17 cellular contexts compared by ENCODE assay signal in the genomic region with DNA sequence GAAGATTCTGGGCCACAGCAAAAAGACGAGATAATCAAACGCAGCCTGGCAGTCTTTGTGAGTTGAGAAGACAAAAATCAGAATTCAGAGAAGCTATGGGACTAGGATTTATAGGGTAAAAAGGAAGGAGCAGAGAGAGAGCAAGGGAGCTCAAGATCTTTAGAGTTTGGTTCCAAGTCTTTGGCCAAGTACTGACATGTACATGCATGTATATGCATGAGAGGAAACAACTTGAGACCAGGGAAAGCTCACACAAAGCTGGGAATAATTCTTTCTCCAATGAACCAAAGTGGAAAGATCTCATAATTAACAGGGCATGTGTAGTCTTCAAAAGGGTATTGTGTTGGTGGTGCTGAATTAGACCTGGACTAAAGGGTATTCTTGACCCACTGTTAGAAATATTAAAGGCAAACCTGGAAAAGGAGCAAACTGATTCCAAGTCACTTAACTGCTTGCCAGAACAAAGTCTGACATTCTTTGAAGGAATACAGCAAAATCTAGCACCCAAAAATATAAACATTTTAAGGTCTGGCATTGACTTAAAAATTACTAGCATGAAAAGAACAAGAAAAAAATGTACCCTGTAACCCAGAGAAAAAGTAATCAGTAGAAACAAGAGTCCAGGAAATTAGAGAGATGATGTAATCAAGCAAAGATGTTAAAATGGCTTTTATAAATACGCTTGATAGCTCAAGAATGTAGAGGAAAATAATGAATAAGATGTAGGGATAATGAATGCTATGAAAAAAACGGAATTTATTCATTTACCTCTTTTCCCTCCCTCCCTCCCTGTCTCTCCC.
A peak's percentile ranks its signal among the peaks of the same experiment; 100 is the strongest.
DNase-seq lines count a peak whose midpoint lies in the region; ATAC-seq, FAIRE-seq and TF ChIP-seq lines count a peak whose summit lies in the region.
"Had no signal": no experiment of that assay in that cellular context is flagged by ENCODE, and none has a peak within 500 bp of the region (broad histone marks: within the 10 kb centered on the region; RNA-seq: fewer than 3 reads in every experiment).

No MANE protein-coding gene starts in this region.

- FAIRE-seq in pancreas (lab: Jason Lieb, UNC): no peak
- FAIRE-seq: TTC549 had no signal

- no peaks in the 10 kb centered on the region for H3K36me3 ChIP-seq in right atrium auricular region
- no peaks in the 10 kb centered on the region for H3K36me3 ChIP-seq in pancreas
- H3K36me3 ChIP-seq: upper lobe of right lung had no signal

- no peak for TF ChIP-seq CTCF in right atrium auricular region (IDR thresholded peaks at IDR 0.05)
- no peak for TF ChIP-seq CTCF in cardiac fibroblast (IDR thresholded peaks at IDR 0.05; ENCODE audit: low read depth, low read length)
- no peak for TF ChIP-seq CTCF in pancreas (IDR thresholded peaks at IDR 0.05)

- 89 to 96% methylated on average over 4 of the region's 4 CpGs for WGBS in pancreas, 2 donors

- no peaks in the 10 kb centered on the region for H3K27me3 ChIP-seq in right atrium auricular region
- no peaks in the 10 kb centered on the region for H3K27me3 ChIP-seq in pancreas
- H3K27me3 ChIP-seq: upper lobe of right lung had no signal

- H3K4me3 ChIP-seq in right atrium auricular region (no peak overlapping the region), cardiac fibroblast (replicated peaks in 1 of 2; ENCODE audit: low read depth in 2 of 2, low read length in 2 of 2) (no peak overlapping the region), pancreas (no peak overlapping the region)
- H3K4me3 ChIP-seq: A549, upper lobe of right lung had no signal

- no peak for DNase-seq in right atrium auricular region (ENCODE audit: low spot score)
- no peak for DNase-seq in Right ventricle myocardium inferior (ENCODE audit: missing footprints)
- DNase-seq in cardiac fibroblast (ENCODE audit: low read depth in 2 of 2): peak; percentile 53
- DNase-seq in left kidney (ENCODE audit: low read depth, low spot score): peak; percentile 7
- no peak for DNase-seq in NCI-H1694 treated with DMSO at 0.1 percent for 48 hours (lab: John Stamatoyannopoulos, UW)
- no peak for DNase-seq in pancreas
- no peak for DNase-seq in Ammon's horn (ENCODE audit: low spot score)
- no peak for DNase-seq in stimulated activated CD4-positive, alpha-beta T cell treated with anti-CD3 and anti-CD28 coated beads, Interleukin-12 subunit alpha, Interleukin-12 subunit beta, amount 100 ng/mL, for 4 hours
- DNase-seq: activated CD4-positive, alpha-beta memory T cell treated with anti-CD3 and anti-CD28 coated beads for 36 hours; Caco-2; GF-D8; NCI-H1092; NCI-H2227 treated with DMSO at 0.1 percent for 48 hours; stimulated activated CD4-positive, alpha-beta T cell treated with anti-CD3 and anti-CD28 coated beads, Interleukin-4, amount 100 ng/mL, for 24 hours; upper lobe of right lung had no signal

- ATAC-seq in Right ventricle myocardium inferior (no peak), pancreas (no peak)
- ATAC-seq: A549, upper lobe of right lung had no signal

- intact Hi-C loops in Right ventricle myocardium inferior (cut with DNase I): loop anchor here (10.0 kb wide), 1 partner anchor 375 kb away; no protein-coding TSS in a partner anchor
- intact Hi-C loops in pancreas (cut with DNase I): loop anchor here in 1 of 3 donors (5.0 kb wide), 1 partner anchor 157 kb away; no protein-coding TSS in a partner anchor

- H3K4me1 ChIP-seq in right atrium auricular region (peaks cover 0 to 53% of the 10 kb centered on the region in 2 donors), pancreas (peaks cover 0 to 15% (median 3%) of the 10 kb centered on the region in 3 donors)
- H3K4me1 ChIP-seq: Caco-2 had no signal

- H3K27ac ChIP-seq in right atrium auricular region: peak overlapping the region; percentile 2 to 12
- H3K27ac ChIP-seq in pancreas: no peak overlapping the region
- H3K27ac ChIP-seq: A549, upper lobe of right lung had no signal

- H3K9me3 ChIP-seq in right atrium auricular region (peaks cover 5 to 14% of the 10 kb centered on the region in 2 donors), pancreas (no peaks in the 10 kb centered on the region)
- H3K9me3 ChIP-seq: Caco-2, upper lobe of right lung had no signal

Comparison
In these comparisons a context has a peak if more than half of its experiments do, and no peak if none do; other contexts are left out.
1. DNase-seq: peak in cardiac fibroblast (2 of 2) and left kidney (single experiment); none in right atrium auricular region (single experiment), Right ventricle myocardium inferior (single experiment), NCI-H1694 treated with DMSO at 0.1 percent for 48 hours (single experiment), pancreas (0 of 6), Ammon's horn (single experiment) and stimulated activated CD4-positive, alpha-beta T cell treated with anti-CD3 and anti-CD28 coated beads, Interleukin-12 subunit alpha, Interleukin-12 subunit beta, amount 100 ng/mL, for 4 hours (single experiment).
2. H3K27ac ChIP-seq: peak in right atrium auricular region (2 of 2); none in pancreas (0 of 4).